1 cellular context compared by ENCODE assay signal in genomic region chr5:72847989-72848473, GRCh38.
TF ChIP-seq lines count a peak whose summit lies in the region.

No MANE protein-coding gene starts in this region.

TF ChIP-seq in HepG2, 621 proteins besides CTCF, POLR2A, EP300 and RAD21 (continued from another document and continues in another):
- 0 out of 2 replicates have a peak, but pooled peaks have one; percentile 50 for TF ChIP-seq NCOA1 (CRISPR knock-in tag; IDR thresholded peaks at IDR 0.05)
- peak; percentile 66; the same call in 1 of the 2 replicates for TF ChIP-seq MIXL1 (CRISPR knock-in tag; IDR thresholded peaks at IDR 0.05)
- TF ChIP-seq SMAD3 (CRISPR knock-in tag; IDR thresholded peaks at IDR 0.05) = peak; percentile 72; the same call in 1 of the 2 replicates
- peak; percentile 68 for TF ChIP-seq ARID5B (CRISPR knock-in tag; IDR thresholded peaks at IDR 0.05)
- TF ChIP-seq FOXC1 (CRISPR knock-in tag; IDR thresholded peaks at IDR 0.05; ENCODE audit: borderline replicate concordance) = peak; percentile 48; the same call in 1 of the 2 replicates
- peak; percentile 30; the same call in 1 of the 2 replicates for TF ChIP-seq IRF9 (CRISPR knock-in tag; IDR thresholded peaks at IDR 0.05; ENCODE audit: borderline replicate concordance)
- peak; percentile 55; the same call in 1 of the 2 replicates for TF ChIP-seq HINFP (CRISPR knock-in tag; IDR thresholded peaks at IDR 0.05; ENCODE audit: low read depth)
- 0 out of 2 replicates have a peak, but pooled peaks have one; percentile 45 for TF ChIP-seq SNAPC4 (CRISPR knock-in tag; IDR thresholded peaks at IDR 0.05)
- no peak for TF ChIP-seq ZNF296 (CRISPR knock-in tag; conservative IDR thresholded peaks at IDR 0.05)
- TF ChIP-seq REL (CRISPR knock-in tag; conservative IDR thresholded peaks at IDR 0.05) = no peak
- TF ChIP-seq ZNF563 (CRISPR knock-in tag; IDR thresholded peaks at IDR 0.05) = peak; percentile 78; the same call in 1 of the 2 replicates
- no peak for TF ChIP-seq CBX1 (IDR thresholded peaks at IDR 0.05; ENCODE audit: low read depth)
- TF ChIP-seq ELF3 (CRISPR knock-in tag; IDR thresholded peaks at IDR 0.05) = peak; percentile 31; the same call in 1 of the 2 replicates
- no peak for TF ChIP-seq ZNF75D (CRISPR knock-in tag; IDR thresholded peaks at IDR 0.05; ENCODE audit: borderline replicate concordance)
- peak; percentile 93 for TF ChIP-seq POLR2AphosphoS5 (IDR thresholded peaks at IDR 0.05; ENCODE audit: low read depth, low read length)
- peak; percentile 92 for TF ChIP-seq ZMYM3 (CRISPR knock-in tag; IDR thresholded peaks at IDR 0.05)
- peak; percentile 64; the same call in 1 of the 2 replicates for TF ChIP-seq E2F2 (CRISPR knock-in tag; IDR thresholded peaks at IDR 0.05; ENCODE audit: borderline replicate concordance)
- peak; percentile 36; the same call in 1 of the 2 replicates for TF ChIP-seq ZNF788 (CRISPR knock-in tag; IDR thresholded peaks at IDR 0.05; ENCODE audit: borderline replicate concordance)
- peak; percentile 76; the same call in 1 of the 2 replicates for TF ChIP-seq IKZF5 (CRISPR knock-in tag; IDR thresholded peaks at IDR 0.05)
- TF ChIP-seq ZNF225 (CRISPR knock-in tag; IDR thresholded peaks at IDR 0.05) = peak; percentile 25; the same call in 1 of the 2 replicates
- no peak for TF ChIP-seq MTA1 (CRISPR knock-in tag; IDR thresholded peaks at IDR 0.05; ENCODE audit: borderline replicate concordance)
- TF ChIP-seq POLR2AphosphoS2 (IDR thresholded peaks at IDR 0.05; ENCODE audit: low read depth, low read length) = no peak
- TF ChIP-seq ZNF20 (CRISPR knock-in tag; IDR thresholded peaks at IDR 0.05) = no peak
- TF ChIP-seq TBX3 (IDR thresholded peaks at IDR 0.05; ENCODE audit: borderline replicate concordance) = no peak
- TF ChIP-seq ZNF343 (CRISPR knock-in tag; IDR thresholded peaks at IDR 0.05) = no peak
- peak; percentile 54; the same call in 1 of the 2 replicates for TF ChIP-seq ZNF772 (CRISPR knock-in tag; IDR thresholded peaks at IDR 0.05)
- no peak for TF ChIP-seq ZBTB46 (CRISPR knock-in tag; IDR thresholded peaks at IDR 0.05; ENCODE audit: borderline replicate concordance)
- TF ChIP-seq ZNF510 (CRISPR knock-in tag; IDR thresholded peaks at IDR 0.05; ENCODE audit: low read depth) = no peak
- peak; percentile 71 for TF ChIP-seq ZNF883 (CRISPR knock-in tag; IDR thresholded peaks at IDR 0.05; ENCODE audit: not compliant biosample characterization)
- no peak for TF ChIP-seq LCORL (IDR thresholded peaks at IDR 0.05)
- TF ChIP-seq LCORL (CRISPR knock-in tag; IDR thresholded peaks at IDR 0.05) = 0 out of 2 replicates have a peak, but pooled peaks have one; percentile 9
- no peak for TF ChIP-seq HIC2 (CRISPR knock-in tag; IDR thresholded peaks at IDR 0.05; ENCODE audit: low read depth)
- TF ChIP-seq DMTF1 (CRISPR knock-in tag; IDR thresholded peaks at IDR 0.05) = no peak
- TF ChIP-seq ZBTB7A (CRISPR knock-in tag; IDR thresholded peaks at IDR 0.05) = peak; percentile 30; the same call in 1 of the 2 replicates
- no peak for TF ChIP-seq ZNF776 (CRISPR knock-in tag; IDR thresholded peaks at IDR 0.05)
- 0 out of 2 replicates have a peak, but pooled peaks have one; percentile 42 for TF ChIP-seq SMAD9 (CRISPR knock-in tag; IDR thresholded peaks at IDR 0.05)
- TF ChIP-seq ZFAT (CRISPR knock-in tag; conservative IDR thresholded peaks at IDR 0.05) = 0 out of 2 replicates have a peak, but pooled peaks have one; percentile 56
- TF ChIP-seq KDM3A (CRISPR knock-in tag; IDR thresholded peaks at IDR 0.05; ENCODE audit: low read depth) = peak; percentile 88; the same call in 1 of the 2 replicates
- TF ChIP-seq ZNF652 (CRISPR knock-in tag; IDR thresholded peaks at IDR 0.05; ENCODE audit: borderline replicate concordance, low read depth) = no peak
